In the genomic region with DNA sequence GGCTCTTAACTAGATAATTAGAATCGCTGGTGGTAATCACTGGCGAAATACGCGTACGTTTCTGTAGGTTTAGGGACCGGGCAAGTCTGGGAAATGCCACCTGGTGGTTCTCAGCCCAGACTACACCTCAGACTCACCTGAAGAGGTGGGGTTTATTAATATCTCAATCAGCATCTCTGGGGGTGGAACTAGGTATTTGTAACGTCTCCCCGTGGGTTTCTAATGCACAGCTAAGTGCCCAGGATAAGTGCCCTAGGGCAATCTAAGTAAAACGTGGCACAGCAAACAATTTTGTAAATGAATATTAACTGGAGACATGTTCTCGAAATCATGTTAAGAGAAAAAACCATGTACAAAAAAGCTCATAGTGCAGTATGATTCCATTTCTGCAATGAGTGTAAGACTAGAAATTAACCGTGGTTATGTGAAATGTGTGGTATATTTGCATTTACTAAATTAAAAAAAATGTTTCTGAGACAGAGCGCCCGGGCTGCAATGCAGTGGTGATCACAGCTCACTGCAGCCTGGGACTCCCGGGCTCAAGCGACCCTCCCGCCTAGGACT, we compare ENCODE assay signal across 8 cellular contexts. TPM values are rescaled to one million over a fixed set of nuclear protein-coding genes. Genes with fewer than 3 reads are reported as not detected.
DNase-seq lines count a peak whose midpoint lies in the region; ATAC-seq and TF ChIP-seq lines count a peak whose summit lies in the region.

No MANE protein-coding gene starts in this region.

- peaks cover 5% of the 10 kb centered on the region for H3F3A ChIP-seq in SK-N-SH (replicated peaks; ENCODE audit: insufficient read depth)

- peak; percentile 37 for TF ChIP-seq CTCF in SK-N-SH (IDR thresholded peaks at IDR 0.05)
- TF ChIP-seq CTCF in mucosa of descending colon (IDR thresholded peaks at IDR 0.05): peak; percentile 6
- peak; percentile 28 for TF ChIP-seq CTCF in upper lobe of right lung (IDR thresholded peaks at IDR 0.05)

- H3K9me3 ChIP-seq in ES-I3 (ENCODE audit: control insufficient read depth, insufficient read depth, low read length) (no peaks in the 10 kb centered on the region), SK-N-SH (no peaks in the 10 kb centered on the region), mucosa of descending colon (no peaks in the 10 kb centered on the region), upper lobe of right lung (no peaks in the 10 kb centered on the region)

- POLR2A ChIA-PET in SK-N-SH (lab: Yijun Ruan, JAX): interaction anchor here (1.2 to 1.5 kb wide), 2 partner anchors 49 to 250 kb away, joined by 3 to 4 read pairs; partner anchors contain the start of gene RPL31

- H3K27me3 ChIP-seq in SK-N-SH (ENCODE audit: insufficient read depth) (no peaks in the 10 kb centered on the region), upper lobe of right lung (no peaks in the 10 kb centered on the region)

- WGBS in SK-N-SH (ENCODE audit: low lambda C conversion rate): 25% methylated on average over 16 of the region's 16 CpGs

- TF ChIP-seq EP300 in SK-N-SH (IDR thresholded peaks at IDR 0.05; ENCODE audit: borderline replicate concordance in 1 of 2, low read depth in 1 of 2, low read length in 1 of 2): no peak

- TF ChIP-seq RAD21 in SK-N-SH (IDR thresholded peaks at IDR 0.05; ENCODE audit: low read length): no peak

- intact Hi-C loops in mucosa of descending colon (cut with DNase I, micrococcal nuclease) (no loop called here), upper lobe of right lung (cut with DNase I) (no loop called here)

- peaks cover 12% of the 10 kb centered on the region; the same call in 1 of the 2 replicates for H4K20me1 ChIP-seq in SK-N-SH (ENCODE audit: insufficient read depth)

- H3K4me2 ChIP-seq in SK-N-SH: peak overlapping the region; percentile 69

- peaks cover 4% of the 10 kb centered on the region; the same call in 1 of the 2 replicates for H3K36me3 ChIP-seq in ES-I3 (ENCODE audit: insufficient read depth, low read length)
- H3K36me3 ChIP-seq in SK-N-SH (replicated peaks in 1 of 2; ENCODE audit: control insufficient read depth in 1 of 2, insufficient read depth in 2 of 2, low read length in 1 of 2): no peaks in the 10 kb centered on the region
- no peaks in the 10 kb centered on the region for H3K36me3 ChIP-seq in mucosa of descending colon (ENCODE audit: low read depth)
- H3K36me3 ChIP-seq in upper lobe of right lung: no peaks in the 10 kb centered on the region

- H3K27ac ChIP-seq in SK-N-SH (ENCODE audit: low read depth in 2 of 2, low read length in 1 of 2) (peak overlapping the region; percentile 66 to 86), upper lobe of right lung (peak overlapping the region; percentile 98)

- CTCF ChIA-PET in SK-N-SH (lab: Yijun Ruan, JAX): interaction anchor here (0.7 to 5.0 kb wide), 12 partner anchors 11 to 1104 kb away, joined by 3 to 25 read pairs (median 3); partner anchors contain the start of gene TBC1D8

- H2AFZ ChIP-seq in SK-N-SH (ENCODE audit: low read depth): peak overlapping the region; percentile 87

- H3K4me3 ChIP-seq in SK-N-SH (ENCODE audit: low read depth in 2 of 2, low read length in 1 of 2) (peak overlapping the region; percentile 79 to 100), mucosa of descending colon (peak overlapping the region; percentile 15), upper lobe of right lung (peak overlapping the region; percentile 99)

- H3K79me2 ChIP-seq in SK-N-SH (ENCODE audit: insufficient read depth): peaks cover 42% of the 10 kb centered on the region

- H3K4me1 ChIP-seq in ES-I3 (ENCODE audit: insufficient read depth, low read length) (peaks cover 18% of the 10 kb centered on the region), SK-N-SH (ENCODE audit: control insufficient read depth in 1 of 2, insufficient read depth in 2 of 2, low read depth in 1 of 2, low read length in 1 of 2) (peaks cover 4 to 18% of the 10 kb centered on the region in 2 experiments; a peak in 1 of 4 replicates), mucosa of descending colon (ENCODE audit: low read depth) (peaks cover 25% of the 10 kb centered on the region), upper lobe of right lung (peaks cover 21% of the 10 kb centered on the region)

- peak overlapping the region; percentile 93 for H3K9ac ChIP-seq in ES-I3 (ENCODE audit: low read depth, low read length)
- peak overlapping the region; percentile 52 for H3K9ac ChIP-seq in SK-N-SH

- DNase-seq in HuH-7.5 (ENCODE audit: low spot score): peak; percentile 28
- peak; percentile 39 for DNase-seq in SK-N-SH
- DNase-seq in effector CD4-positive, alpha-beta T cell: peak; percentile 29
- peak in 2 of 3 donors; percentile 59 to 69 for DNase-seq in mucosa of descending colon
- DNase-seq in upper lobe of right lung: no peak
- no peak for DNase-seq in MV-4-11 (lab: John Stamatoyannopoulos, UW)

- ATAC-seq in GM21529 (IDR thresholded peaks at IDR 0.05; ENCODE audit: unreplicated experiment) (peak; percentile 49), mucosa of descending colon (peak; percentile 55), upper lobe of right lung (peak; percentile 55)

- no peaks in the 10 kb centered on the region for H3K9me2 ChIP-seq in SK-N-SH

TF ChIP-seq in SK-N-SH, 30 proteins besides CTCF, POLR2A, EP300 and RAD21 (continues in another document):
- TF ChIP-seq RCOR1 (IDR thresholded peaks at IDR 0.05; ENCODE audit: low read length) (no peak), JUND (IDR thresholded peaks at IDR 0.05) (no peak), IRF3 (IDR thresholded peaks at IDR 0.05; ENCODE audit: low read depth, low read length) (no peak), USF1 (IDR thresholded peaks at IDR 0.05; ENCODE audit: borderline replicate concordance, low read depth) (no peak), NRF1 (IDR thresholded peaks at IDR 0.05; ENCODE audit: low read depth, low read length) (no peak), TAF1 (IDR thresholded peaks at IDR 0.05; ENCODE audit: borderline replicate concordance, low read depth, low read length) (no peak), GATA2 (CRISPR knock-in tag; IDR thresholded peaks at IDR 0.05) (no peak), FOSL2 (IDR thresholded peaks at IDR 0.05; ENCODE audit: borderline replicate concordance, low read depth) (no peak), YY1 (IDR thresholded peaks at IDR 0.05; ENCODE audit: low read depth) (0 out of 2 replicates have a peak, but pooled peaks have one; percentile 4), CHD2 (IDR thresholded peaks at IDR 0.05; ENCODE audit: low read length, partially characterized antibody) (no peak), GABPA (IDR thresholded peaks at IDR 0.05; ENCODE audit: low read depth) (no peak)
- TF ChIP-seq, protein P1, sequence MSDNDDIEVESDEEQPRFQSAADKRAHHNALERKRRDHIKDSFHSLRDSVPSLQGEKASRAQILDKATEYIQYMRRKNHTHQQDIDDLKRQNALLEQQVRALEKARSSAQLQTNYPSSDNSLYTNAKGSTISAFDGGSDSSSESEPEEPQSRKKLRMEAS (IDR thresholded peaks at IDR 0.05; ENCODE audit: low read depth): peak; percentile 26; the same call in 1 of the 2 replicates
- TF ChIP-seq, protein P2, sequence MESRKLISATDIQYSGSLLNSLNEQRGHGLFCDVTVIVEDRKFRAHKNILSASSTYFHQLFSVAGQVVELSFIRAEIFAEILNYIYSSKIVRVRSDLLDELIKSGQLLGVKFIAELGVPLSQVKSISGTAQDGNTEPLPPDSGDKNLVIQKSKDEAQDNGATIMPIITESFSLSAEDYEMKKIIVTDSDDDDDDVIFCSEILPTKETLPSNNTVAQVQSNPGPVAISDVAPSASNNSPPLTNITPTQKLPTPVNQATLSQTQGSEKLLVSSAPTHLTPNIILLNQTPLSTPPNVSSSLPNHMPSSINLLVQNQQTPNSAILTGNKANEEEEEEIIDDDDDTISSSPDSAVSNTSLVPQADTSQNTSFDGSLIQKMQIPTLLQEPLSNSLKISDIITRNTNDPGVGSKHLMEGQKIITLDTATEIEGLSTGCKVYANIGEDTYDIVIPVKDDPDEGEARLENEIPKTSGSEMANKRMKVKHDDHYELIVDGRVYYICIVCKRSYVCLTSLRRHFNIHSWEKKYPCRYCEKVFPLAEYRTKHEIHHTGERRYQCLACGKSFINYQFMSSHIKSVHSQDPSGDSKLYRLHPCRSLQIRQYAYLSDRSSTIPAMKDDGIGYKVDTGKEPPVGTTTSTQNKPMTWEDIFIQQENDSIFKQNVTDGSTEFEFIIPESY (IDR thresholded peaks at IDR 0.05; ENCODE audit: borderline replicate concordance, low read depth): no peak
- TF ChIP-seq, protein P3, sequence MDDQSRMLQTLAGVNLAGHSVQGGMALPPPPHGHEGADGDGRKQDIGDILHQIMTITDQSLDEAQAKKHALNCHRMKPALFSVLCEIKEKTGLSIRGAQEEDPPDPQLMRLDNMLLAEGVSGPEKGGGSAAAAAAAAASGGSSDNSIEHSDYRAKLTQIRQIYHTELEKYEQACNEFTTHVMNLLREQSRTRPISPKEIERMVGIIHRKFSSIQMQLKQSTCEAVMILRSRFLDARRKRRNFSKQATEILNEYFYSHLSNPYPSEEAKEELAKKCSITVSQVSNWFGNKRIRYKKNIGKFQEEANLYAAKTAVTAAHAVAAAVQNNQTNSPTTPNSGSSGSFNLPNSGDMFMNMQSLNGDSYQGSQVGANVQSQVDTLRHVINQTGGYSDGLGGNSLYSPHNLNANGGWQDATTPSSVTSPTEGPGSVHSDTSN (IDR thresholded peaks at IDR 0.05): no peak

RNA-seq across cellular contexts. Expression of gene CNOT11, which starts 0.8 kb away (rescaled TPM):
- 38.4 and 42.2 TPM in 2 replicates for polyA plus RNA-seq in SK-N-SH (2012; rRNA removed)
- polyA plus RNA-seq in SK-N-SH (2012; cell fraction: cytosol; rRNA removed): 32.3 and 33.0 TPM in 2 replicates
- 46.7 and 77.4 TPM in 2 replicates for polyA plus RNA-seq in SK-N-SH (2012; cell fraction: nucleus; rRNA removed)
- 10 to 100 TPM; 39.3 to 56.7 (median 54.4) TPM for total RNA-seq in mucosa of descending colon
- 30.6 TPM for total RNA-seq in upper lobe of right lung

RNA-seq across cellular contexts. Expression of gene RNF149, which starts 56.6 kb away (rescaled TPM):
- polyA plus RNA-seq in SK-N-SH (2012; rRNA removed): 15.3 and 22.9 TPM in 2 replicates
- 16.2 and 16.3 TPM in 2 replicates for polyA plus RNA-seq in SK-N-SH (2012; cell fraction: cytosol; rRNA removed)
- 21.2 and 33.8 TPM in 2 replicates for polyA plus RNA-seq in SK-N-SH (2012; cell fraction: nucleus; rRNA removed)
- total RNA-seq in mucosa of descending colon (10 to 100 TPM; 50.5 to 62.5 (median 56.3) TPM), upper lobe of right lung (94.0 TPM)

Comparison
In these comparisons a context has a peak if more than half of its experiments do, and no peak if none do; other contexts are left out.
1. DNase-seq: peak in HuH-7.5 (single experiment), SK-N-SH (single experiment), effector CD4-positive, alpha-beta T cell (single experiment) and mucosa of descending colon (2 of 3); none in upper lobe of right lung (single experiment) and MV-4-11 (single experiment).
2. H3K4me3 ChIP-seq: peak in every context shown above with its lines; median percentile 99 in upper lobe of right lung; 90 in SK-N-SH; 15 in mucosa of descending colon.
3. Peak in every context shown above with its lines, with median percentiles within 50 percentile points of each other: ATAC-seq and CTCF ChIP-seq.